In the genomic region with DNA sequence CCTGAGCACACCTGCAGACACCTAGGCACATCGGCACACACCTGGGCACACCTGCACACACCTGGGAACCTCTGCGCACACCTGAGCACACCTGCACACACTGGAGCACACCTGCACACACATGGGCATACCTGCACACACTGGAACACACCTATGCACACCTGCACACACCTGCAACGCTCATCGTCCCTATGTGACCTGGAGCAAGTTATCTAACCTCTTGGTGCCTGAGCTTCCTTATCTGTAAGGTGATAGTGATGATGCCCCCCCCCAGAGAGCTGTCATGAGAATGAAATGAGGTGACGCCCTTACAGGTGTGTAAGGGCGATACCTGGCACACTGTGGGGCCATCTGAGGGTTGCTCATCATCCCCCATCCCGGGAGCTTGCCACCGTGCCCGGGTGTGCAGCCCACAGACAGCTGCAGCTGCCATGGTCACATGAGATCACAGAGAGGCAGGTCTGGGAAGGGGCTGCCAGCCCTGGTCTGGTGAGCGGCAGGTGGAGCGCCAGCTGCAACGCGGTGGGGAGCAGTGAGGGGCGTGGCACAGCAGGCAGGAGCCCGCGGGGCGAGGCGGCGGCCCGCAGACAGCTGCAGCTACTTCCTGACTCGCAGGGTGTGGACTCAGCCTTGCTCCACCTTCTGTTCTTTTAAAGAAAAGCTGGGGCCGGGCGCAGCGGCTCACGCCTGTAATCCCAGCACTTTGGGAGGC, we compare ENCODE assay signal across 1 cellular context.
A peak's percentile ranks its signal among the peaks of the same experiment; 100 is the strongest.
TF ChIP-seq lines count a peak whose summit lies in the region.

No MANE protein-coding gene starts in this region.

TF ChIP-seq in HEK293, 187 proteins besides CTCF, POLR2A, EP300 and RAD21 (continued from another document):
- TF ChIP-seq, protein P1, sequence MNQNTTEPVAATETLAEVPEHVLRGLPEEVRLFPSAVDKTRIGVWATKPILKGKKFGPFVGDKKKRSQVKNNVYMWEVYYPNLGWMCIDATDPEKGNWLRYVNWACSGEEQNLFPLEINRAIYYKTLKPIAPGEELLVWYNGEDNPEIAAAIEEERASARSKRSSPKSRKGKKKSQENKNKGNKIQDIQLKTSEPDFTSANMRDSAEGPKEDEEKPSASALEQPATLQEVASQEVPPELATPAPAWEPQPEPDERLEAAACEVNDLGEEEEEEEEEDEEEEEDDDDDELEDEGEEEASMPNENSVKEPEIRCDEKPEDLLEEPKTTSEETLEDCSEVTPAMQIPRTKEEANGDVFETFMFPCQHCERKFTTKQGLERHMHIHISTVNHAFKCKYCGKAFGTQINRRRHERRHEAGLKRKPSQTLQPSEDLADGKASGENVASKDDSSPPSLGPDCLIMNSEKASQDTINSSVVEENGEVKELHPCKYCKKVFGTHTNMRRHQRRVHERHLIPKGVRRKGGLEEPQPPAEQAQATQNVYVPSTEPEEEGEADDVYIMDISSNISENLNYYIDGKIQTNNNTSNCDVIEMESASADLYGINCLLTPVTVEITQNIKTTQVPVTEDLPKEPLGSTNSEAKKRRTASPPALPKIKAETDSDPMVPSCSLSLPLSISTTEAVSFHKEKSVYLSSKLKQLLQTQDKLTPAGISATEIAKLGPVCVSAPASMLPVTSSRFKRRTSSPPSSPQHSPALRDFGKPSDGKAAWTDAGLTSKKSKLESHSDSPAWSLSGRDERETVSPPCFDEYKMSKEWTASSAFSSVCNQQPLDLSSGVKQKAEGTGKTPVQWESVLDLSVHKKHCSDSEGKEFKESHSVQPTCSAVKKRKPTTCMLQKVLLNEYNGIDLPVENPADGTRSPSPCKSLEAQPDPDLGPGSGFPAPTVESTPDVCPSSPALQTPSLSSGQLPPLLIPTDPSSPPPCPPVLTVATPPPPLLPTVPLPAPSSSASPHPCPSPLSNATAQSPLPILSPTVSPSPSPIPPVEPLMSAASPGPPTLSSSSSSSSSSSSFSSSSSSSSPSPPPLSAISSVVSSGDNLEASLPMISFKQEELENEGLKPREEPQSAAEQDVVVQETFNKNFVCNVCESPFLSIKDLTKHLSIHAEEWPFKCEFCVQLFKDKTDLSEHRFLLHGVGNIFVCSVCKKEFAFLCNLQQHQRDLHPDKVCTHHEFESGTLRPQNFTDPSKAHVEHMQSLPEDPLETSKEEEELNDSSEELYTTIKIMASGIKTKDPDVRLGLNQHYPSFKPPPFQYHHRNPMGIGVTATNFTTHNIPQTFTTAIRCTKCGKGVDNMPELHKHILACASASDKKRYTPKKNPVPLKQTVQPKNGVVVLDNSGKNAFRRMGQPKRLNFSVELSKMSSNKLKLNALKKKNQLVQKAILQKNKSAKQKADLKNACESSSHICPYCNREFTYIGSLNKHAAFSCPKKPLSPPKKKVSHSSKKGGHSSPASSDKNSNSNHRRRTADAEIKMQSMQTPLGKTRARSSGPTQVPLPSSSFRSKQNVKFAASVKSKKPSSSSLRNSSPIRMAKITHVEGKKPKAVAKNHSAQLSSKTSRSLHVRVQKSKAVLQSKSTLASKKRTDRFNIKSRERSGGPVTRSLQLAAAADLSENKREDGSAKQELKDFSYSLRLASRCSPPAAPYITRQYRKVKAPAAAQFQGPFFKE (tag by site-specific recombination; IDR thresholded peaks at IDR 0.05; ENCODE audit: borderline replicate concordance) = no peak
- TF ChIP-seq, protein P2, sequence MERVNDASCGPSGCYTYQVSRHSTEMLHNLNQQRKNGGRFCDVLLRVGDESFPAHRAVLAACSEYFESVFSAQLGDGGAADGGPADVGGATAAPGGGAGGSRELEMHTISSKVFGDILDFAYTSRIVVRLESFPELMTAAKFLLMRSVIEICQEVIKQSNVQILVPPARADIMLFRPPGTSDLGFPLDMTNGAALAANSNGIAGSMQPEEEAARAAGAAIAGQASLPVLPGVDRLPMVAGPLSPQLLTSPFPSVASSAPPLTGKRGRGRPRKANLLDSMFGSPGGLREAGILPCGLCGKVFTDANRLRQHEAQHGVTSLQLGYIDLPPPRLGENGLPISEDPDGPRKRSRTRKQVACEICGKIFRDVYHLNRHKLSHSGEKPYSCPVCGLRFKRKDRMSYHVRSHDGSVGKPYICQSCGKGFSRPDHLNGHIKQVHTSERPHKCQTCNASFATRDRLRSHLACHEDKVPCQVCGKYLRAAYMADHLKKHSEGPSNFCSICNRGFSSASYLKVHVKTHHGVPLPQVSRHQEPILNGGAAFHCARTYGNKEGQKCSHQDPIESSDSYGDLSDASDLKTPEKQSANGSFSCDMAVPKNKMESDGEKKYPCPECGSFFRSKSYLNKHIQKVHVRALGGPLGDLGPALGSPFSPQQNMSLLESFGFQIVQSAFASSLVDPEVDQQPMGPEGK (tag by site-specific recombination; IDR thresholded peaks at IDR 0.05) = peak; percentile 51; the same call in 1 of the 2 replicates
- TF ChIP-seq KLF10 (tag by site-specific recombination; IDR thresholded peaks at IDR 0.05) (peak; percentile 29; the same call in 1 of the 2 replicates), GLIS1 (tag by site-specific recombination; IDR thresholded peaks at IDR 0.05) (peak; percentile 71), SP7 (tag by site-specific recombination; IDR thresholded peaks at IDR 0.05) (0 out of 2 replicates have a peak, but pooled peaks have one; percentile 21), ZBTB26 (tag by site-specific recombination; optimal IDR thresholded peaks at IDR 0.05) (peak; percentile 11), TCF7L2 (IDR thresholded peaks at IDR 0.05; ENCODE audit: borderline replicate concordance, low read depth, low read length) (no peak), KLF7 (tag by site-specific recombination; IDR thresholded peaks at IDR 0.05; ENCODE audit: borderline replicate concordance) (peak; percentile 54; the same call in 1 of the 2 replicates), KLF16 (tag by site-specific recombination; IDR thresholded peaks at IDR 0.05) (0 out of 2 replicates have a peak, but pooled peaks have one; percentile 36), GLIS2 (tag by site-specific recombination; IDR thresholded peaks at IDR 0.05) (peak; percentile 43), ZNF266 (tag by site-specific recombination; IDR thresholded peaks at IDR 0.05; ENCODE audit: low read depth) (no peak), ZBTB8A (tag by site-specific recombination; IDR thresholded peaks at IDR 0.05) (peak; percentile 46), HOXC10 (CRISPR knock-in tag; IDR thresholded peaks at IDR 0.05) (no peak), ZNF138 (tag by site-specific recombination; IDR thresholded peaks at IDR 0.05; ENCODE audit: borderline replicate concordance) (no peak)
- TF ChIP-seq, protein P3, sequence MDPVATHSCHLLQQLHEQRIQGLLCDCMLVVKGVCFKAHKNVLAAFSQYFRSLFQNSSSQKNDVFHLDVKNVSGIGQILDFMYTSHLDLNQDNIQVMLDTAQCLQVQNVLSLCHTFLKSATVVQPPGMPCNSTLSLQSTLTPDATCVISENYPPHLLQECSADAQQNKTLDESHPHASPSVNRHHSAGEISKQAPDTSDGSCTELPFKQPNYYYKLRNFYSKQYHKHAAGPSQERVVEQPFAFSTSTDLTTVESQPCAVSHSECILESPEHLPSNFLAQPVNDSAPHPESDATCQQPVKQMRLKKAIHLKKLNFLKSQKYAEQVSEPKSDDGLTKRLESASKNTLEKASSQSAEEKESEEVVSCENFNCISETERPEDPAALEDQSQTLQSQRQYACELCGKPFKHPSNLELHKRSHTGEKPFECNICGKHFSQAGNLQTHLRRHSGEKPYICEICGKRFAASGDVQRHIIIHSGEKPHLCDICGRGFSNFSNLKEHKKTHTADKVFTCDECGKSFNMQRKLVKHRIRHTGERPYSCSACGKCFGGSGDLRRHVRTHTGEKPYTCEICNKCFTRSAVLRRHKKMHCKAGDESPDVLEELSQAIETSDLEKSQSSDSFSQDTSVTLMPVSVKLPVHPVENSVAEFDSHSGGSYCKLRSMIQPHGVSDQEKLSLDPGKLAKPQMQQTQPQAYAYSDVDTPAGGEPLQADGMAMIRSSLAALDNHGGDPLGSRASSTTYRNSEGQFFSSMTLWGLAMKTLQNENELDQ (tag by site-specific recombination; IDR thresholded peaks at IDR 0.05; ENCODE audit: low read depth) = no peak
- TF ChIP-seq, protein P4, sequence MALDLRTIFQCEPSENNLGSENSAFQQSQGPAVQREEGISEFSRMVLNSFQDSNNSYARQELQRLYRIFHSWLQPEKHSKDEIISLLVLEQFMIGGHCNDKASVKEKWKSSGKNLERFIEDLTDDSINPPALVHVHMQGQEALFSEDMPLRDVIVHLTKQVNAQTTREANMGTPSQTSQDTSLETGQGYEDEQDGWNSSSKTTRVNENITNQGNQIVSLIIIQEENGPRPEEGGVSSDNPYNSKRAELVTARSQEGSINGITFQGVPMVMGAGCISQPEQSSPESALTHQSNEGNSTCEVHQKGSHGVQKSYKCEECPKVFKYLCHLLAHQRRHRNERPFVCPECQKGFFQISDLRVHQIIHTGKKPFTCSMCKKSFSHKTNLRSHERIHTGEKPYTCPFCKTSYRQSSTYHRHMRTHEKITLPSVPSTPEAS (tag by site-specific recombination; IDR thresholded peaks at IDR 0.05) = peak; percentile 78
